In the genomic region with DNA sequence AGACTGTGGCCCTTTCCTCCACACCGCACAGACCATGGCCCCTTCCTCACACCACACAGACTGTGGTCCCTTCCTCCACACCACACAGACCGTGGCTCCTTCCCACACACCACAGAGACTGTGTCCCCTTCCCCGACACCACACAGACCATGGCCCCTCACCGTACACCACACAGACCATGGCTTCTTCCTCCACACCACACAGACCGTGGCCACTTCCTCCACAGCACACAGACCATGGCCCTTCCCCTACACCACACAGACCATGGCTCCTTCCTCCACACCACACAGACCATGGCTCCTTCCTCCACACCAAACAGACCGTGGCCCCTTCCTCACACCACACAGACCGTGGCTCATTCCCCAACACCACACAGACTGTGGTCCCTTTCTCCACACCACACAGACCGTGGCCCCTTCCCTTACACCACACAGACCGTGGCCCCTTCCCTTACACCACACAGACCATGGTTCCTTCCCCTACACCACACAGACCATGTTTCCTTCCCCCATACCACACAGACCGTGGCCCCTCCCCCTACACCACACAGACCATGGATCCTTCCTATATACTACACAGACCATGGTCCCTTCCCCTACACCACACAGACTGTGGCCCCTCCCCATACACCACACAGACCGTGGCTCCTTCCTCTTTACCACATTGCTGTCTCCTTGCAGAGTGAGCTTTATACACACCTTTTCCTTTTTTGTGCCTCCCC, we compare ENCODE assay signal across 21 cellular contexts.
DNase-seq lines count a peak whose midpoint lies in the region; ATAC-seq, FAIRE-seq and TF ChIP-seq lines count a peak whose summit lies in the region.
"Had no signal": no experiment of that assay in that cellular context is flagged by ENCODE, and none has a peak within 500 bp of the region (broad histone marks: within the 10 kb centered on the region; RNA-seq: fewer than 3 reads in every experiment).

No MANE protein-coding gene starts in this region.

- H2BK15ac ChIP-seq in H1 (ENCODE audit: low read length), result peak overlapping the region; percentile 53; the same call in 1 of the 2 replicates
- H2BK15ac ChIP-seq in neuronal stem cell (ENCODE audit: low read length), result no peak overlapping the region

- H3K4me2 ChIP-seq in BLaER1, result peak overlapping the region; percentile 53
- H3K4me2 ChIP-seq in H1 (ENCODE audit: insufficient read depth in 1 of 2, low read depth in 2 of 2, low read length in 2 of 2), result no peak overlapping the region
- H3K4me2 ChIP-seq in neuronal stem cell (ENCODE audit: insufficient read depth, low read length, poor library complexity, severe bottlenecking), result no peak overlapping the region

- H2BK12ac ChIP-seq in H1 (ENCODE audit: low read depth, low read length) (peak overlapping the region; percentile 97; the same call in 1 of the 2 replicates), neuronal stem cell (ENCODE audit: low read length) (no peak overlapping the region)

- H3K23ac ChIP-seq in H1 (ENCODE audit: insufficient read length) (no peak overlapping the region), neuronal stem cell (ENCODE audit: low read depth, low read length, poor library complexity) (peak overlapping the region; percentile 87)

- no peak for TF ChIP-seq POLR2A in H1 (IDR thresholded peaks at IDR 0.05; ENCODE audit: control extremely low read depth in 1 of 2, low read depth in 2 of 2, low read length in 2 of 2)

- POLR2A ChIA-PET in H1 (lab: Charles Lee; ENCODE audit: partially characterized antibody), result no interaction called here

- no peak overlapping the region for H3K4ac ChIP-seq in H1 (replicated peaks; ENCODE audit: insufficient read length, low read depth, low read length)
- H3K4ac ChIP-seq in neuronal stem cell (ENCODE audit: low read length), result no peak overlapping the region

- no peak overlapping the region for H3K18ac ChIP-seq in H1 (ENCODE audit: extremely low read depth, low read length)
- peak overlapping the region; percentile 50 for H3K18ac ChIP-seq in neuronal stem cell (ENCODE audit: low read length)

- TF ChIP-seq RAD21 in H1 (IDR thresholded peaks at IDR 0.05 in 1 of 2, conservative IDR thresholded peaks at IDR 0.05 in 1 of 2; ENCODE audit: low read depth in 2 of 2, low read length in 2 of 2), result no peak

- H3K36me3 ChIP-seq in BLaER1 (no peaks in the 10 kb centered on the region), H1 (ENCODE audit: control insufficient read depth in 2 of 4, insufficient read depth in 4 of 4, low read length in 3 of 4) (no peaks in the 10 kb centered on the region), neuronal stem cell (replicated peaks in 1 of 2; ENCODE audit: control insufficient read depth in 2 of 2, insufficient read depth in 2 of 2, low read length in 2 of 2) (no peaks in the 10 kb centered on the region)
- H3K36me3 ChIP-seq: brain microvascular endothelial cell, uterus had no signal

- CTCF ChIA-PET in H1 (lab: Charles Lee; ENCODE audit: partially characterized antibody), result interaction anchor here (0.6 to 2.8 kb wide), 4 partner anchors 11 to 304 kb away, joined by 3 to 10 read pairs (median 6); no protein-coding TSS in a partner anchor

- 87% methylated on average over 10 of the region's 11 CpGs; no CpG with 5 or more reads in 1 of the 2 experiments for WGBS in H1 (ENCODE audit: extremely low coverage in 1 of 2, insufficient coverage in 1 of 2, insufficient read length in 1 of 2, insufficient replicate concordance in 2 of 2, low coverage in 1 of 2, low lambda C conversion rate in 2 of 2, missing lambda C conversion rate in 1 of 2), 2 experiments
- no CpG with 5 or more reads among the region's 11 CpGs for WGBS in neuronal stem cell (ENCODE audit: extremely low coverage in 2 of 2, insufficient read length in 2 of 2, insufficient replicate concordance in 1 of 2), 2 donors

- H2AFZ ChIP-seq in H1 (ENCODE audit: low read length), result no peak overlapping the region
- no peak overlapping the region for H2AFZ ChIP-seq in neuronal stem cell (ENCODE audit: low read length)

- H3K9ac ChIP-seq in BLaER1 (no peak overlapping the region), H1 (replicated peaks in 1 of 4; ENCODE audit: extremely low read depth in 1 of 4, low read depth in 3 of 4, low read length in 3 of 4) (no peak overlapping the region), neuronal stem cell (ENCODE audit: low read depth, low read length, poor library complexity) (no peak overlapping the region)

- H4K20me1 ChIP-seq in BLaER1 (no peaks in the 10 kb centered on the region), H1 (replicated peaks in 1 of 2; ENCODE audit: control insufficient read depth in 1 of 2, insufficient read depth in 2 of 2, low read length in 2 of 2) (no peaks in the 10 kb centered on the region)

- H3K27ac ChIP-seq in BLaER1, result no peak overlapping the region
- H3K27ac ChIP-seq in H1 (ENCODE audit: low read depth, low read length), result no peak overlapping the region
- no peak overlapping the region for H3K27ac ChIP-seq in neuronal stem cell (replicated peaks; ENCODE audit: low read length)
- H3K27ac ChIP-seq: brain microvascular endothelial cell, SK-N-MC, uterus had no signal

- H3K14ac ChIP-seq in H1 (ENCODE audit: insufficient read length) (no peak overlapping the region), neuronal stem cell (ENCODE audit: low read length) (peak overlapping the region; percentile 83)

- ATAC-seq in GM21515 (IDR thresholded peaks at IDR 0.05; ENCODE audit: unreplicated experiment) (no peak), GM21529 (IDR thresholded peaks at IDR 0.05; ENCODE audit: unreplicated experiment) (no peak)
- ATAC-seq: activated naive CD8-positive, alpha-beta T cell treated with anti-CD3 and anti-CD28 coated beads, Interleukin-2, amount 50 U/mL, for 24 hours; CD8-positive, alpha-beta T cell had no signal

- H2AK5ac ChIP-seq in H1 (ENCODE audit: low read depth, low read length) (0 out of 2 replicates have a peak overlapping the region, but pooled peaks have one; percentile 28), neuronal stem cell (ENCODE audit: low read depth, low read length) (peak overlapping the region; percentile 40)

- peak overlapping the region; percentile 26; the same call in 1 of the 2 replicates for H2BK5ac ChIP-seq in H1 (ENCODE audit: low read depth, low read length)
- H2BK5ac ChIP-seq in neuronal stem cell (ENCODE audit: low read length), result no peak overlapping the region

- H4K5ac ChIP-seq in H1 (ENCODE audit: insufficient read length, low read depth, low read length), result no peak overlapping the region

- FAIRE-seq in H1 (lab: Jason Lieb, UNC), result no peak
- FAIRE-seq: kidney, RCC 7860 had no signal

- H3K4me1 ChIP-seq in BLaER1, result peaks cover 19% of the 10 kb centered on the region
- H3K4me1 ChIP-seq in H1 (replicated peaks in 1 of 4; ENCODE audit: control insufficient read depth in 3 of 4, insufficient read depth in 4 of 4, low read length in 3 of 4), result no peaks in the 10 kb centered on the region
- H3K4me1 ChIP-seq in neuronal stem cell (ENCODE audit: control insufficient read depth in 2 of 2, insufficient read depth in 1 of 2, low read depth in 1 of 2, low read length in 2 of 2), result no peaks in the 10 kb centered on the region
- H3K4me1 ChIP-seq: uterus had no signal

- H3K79me1 ChIP-seq in H1 (ENCODE audit: low read depth, low read length), result no peaks in the 10 kb centered on the region; the same call in none of the 2 replicates
- no peaks in the 10 kb centered on the region for H3K79me1 ChIP-seq in neuronal stem cell (ENCODE audit: low read depth, low read length)

- no peaks in the 10 kb centered on the region for H3K23me2 ChIP-seq in H1 (ENCODE audit: low read depth, low read length)

- H3K56ac ChIP-seq in H1 (replicated peaks; ENCODE audit: insufficient read length, low read depth, low read length), result no peak overlapping the region

- 0 out of 2 replicates have a peak overlapping the region, but pooled peaks have one; percentile 13 for H2BK20ac ChIP-seq in H1 (ENCODE audit: low read length)

- H4K8ac ChIP-seq in H1 (ENCODE audit: extremely low read depth, insufficient read depth, low read length) (no peak overlapping the region), neuronal stem cell (ENCODE audit: low read depth, low read length) (peak overlapping the region; percentile 52)

- no peak overlapping the region for H3K4me3 ChIP-seq in BLaER1
- H3K4me3 ChIP-seq in H1 (ENCODE audit: extremely low read depth in 1 of 4, insufficient read depth in 2 of 4, low read depth in 3 of 4, low read length in 4 of 4), result no peak overlapping the region
- peak overlapping the region in 1 of 2 donors; percentile 16 for H3K4me3 ChIP-seq in neuronal stem cell (ENCODE audit: low read length in 2 of 2)
- H3K4me3 ChIP-seq: SK-N-MC, uterus had no signal

- peaks cover 9% of the 10 kb centered on the region; the same call in 1 of the 2 replicates for H3K27me3 ChIP-seq in BLaER1
- no peaks in the 10 kb centered on the region; a peak in 1 of 7 replicates for H3K27me3 ChIP-seq in H1 (replicated peaks in 1 of 4; ENCODE audit: control insufficient read depth in 3 of 4, extremely low read depth in 1 of 4, insufficient read depth in 3 of 4, low read length in 3 of 4)
- H3K27me3 ChIP-seq in neuronal stem cell (ENCODE audit: control insufficient read depth in 3 of 3, insufficient read depth in 3 of 3, low read depth in 1 of 3, low read length in 3 of 3), result no peaks in the 10 kb centered on the region
- H3K27me3 ChIP-seq: brain microvascular endothelial cell, uterus had no signal

- H2BK120ac ChIP-seq in H1 (replicated peaks; ENCODE audit: low read depth, low read length) (no peak overlapping the region), neuronal stem cell (ENCODE audit: low read depth, low read length) (no peak overlapping the region)

- H4K91ac ChIP-seq in H1 (replicated peaks; ENCODE audit: insufficient read length, low read length), result no peak overlapping the region
- H4K91ac ChIP-seq in neuronal stem cell (ENCODE audit: low read depth, low read length, poor library complexity), result peak overlapping the region; percentile 1

- H3K9me3 ChIP-seq in BLaER1 (peaks cover 17% of the 10 kb centered on the region), H1 (ENCODE audit: insufficient read depth in 2 of 2, low read depth in 1 of 2, low read length in 1 of 2) (peaks cover 0 to 3% of the 10 kb centered on the region in 2 experiments; a peak in 1 of 4 replicates), neuronal stem cell (replicated peaks in 1 of 2; ENCODE audit: control insufficient read depth in 2 of 2, insufficient read depth in 1 of 2, low read depth in 1 of 2, low read length in 2 of 2) (peaks cover 0 to 4% of the 10 kb centered on the region in 2 donors)
- H3K9me3 ChIP-seq: uterus had no signal

- H3K79me2 ChIP-seq in H1 (ENCODE audit: control insufficient read depth in 1 of 2, insufficient read depth in 2 of 2, low read length in 2 of 2), result no peaks in the 10 kb centered on the region

- TF ChIP-seq CTCF in H1 (IDR thresholded peaks at IDR 0.05; ENCODE audit: control extremely low read depth in 1 of 3, insufficient read depth in 1 of 3, low read depth in 1 of 3, low read length in 3 of 3), result no peak

- peak; percentile 91 for DNase-seq in MV-4-11 (lab: John Stamatoyannopoulos, UW)
- DNase-seq in H1 (ENCODE audit: low read depth in 1 of 2, low spot score in 2 of 2), result no peak
- no peak for DNase-seq in neuronal stem cell (ENCODE audit: low spot score)
- DNase-seq in NCI-H82 (lab: John Stamatoyannopoulos, UW), result no peak
- DNase-seq in AG08395 (ENCODE audit: low spot score), result no peak
- DNase-seq: activated CD4-positive, alpha-beta T cell treated with anti-CD3 and anti-CD28 coated beads for 1 hour; activated naive CD8-positive, alpha-beta T cell treated with anti-CD3 and anti-CD28 coated beads, Interleukin-2, amount 50 U/mL, for 24 hours; brain microvascular endothelial cell; CD8-positive, alpha-beta T cell; DMS79 treated with DMSO at 0.1 percent for 48 hours; foreskin fibroblast; kidney; NCI-H1694; NCI-H226; T1000; uterus had no signal

- TF ChIP-seq EP300 in H1 (IDR thresholded peaks at IDR 0.05; ENCODE audit: borderline replicate concordance in 1 of 2, low read depth in 2 of 2, low read length in 2 of 2), result no peak
